ENCODE assay signal across 9 cellular contexts in genomic region chr4:101232074-101232776, GRCh38.
DNase-seq lines count a peak whose midpoint lies in the region; ATAC-seq and TF ChIP-seq lines count a peak whose summit lies in the region.
"Had no signal": no experiment of that assay in that cellular context is flagged by ENCODE, and none has a peak within 500 bp of the region (broad histone marks: within the 10 kb centered on the region; RNA-seq: fewer than 3 reads in every experiment).

No MANE protein-coding gene starts in this region.

- no peaks in the 10 kb centered on the region for H3K36me3 Mint-ChIP-seq in mesothelial cell of epicardium
- H3K36me3 Mint-ChIP-seq: brain had no signal

- H3K4me3 Mint-ChIP-seq in mesothelial cell of epicardium, result no peak overlapping the region
- H3K4me3 Mint-ChIP-seq: brain had no signal

- TF ChIP-seq CTCF in astrocyte of the spinal cord (IDR thresholded peaks at IDR 0.05; ENCODE audit: low read depth, low read length), result no peak
- no peak for TF ChIP-seq CTCF in retinal pigment epithelial cell (conservative IDR thresholded peaks at IDR 0.05; ENCODE audit: low read depth, low read length)
- no peak for TF ChIP-seq CTCF in mesothelial cell of epicardium (IDR thresholded peaks at IDR 0.05; ENCODE audit: unreplicated experiment)

- DNase-seq in astrocyte of the spinal cord (ENCODE audit: low read depth, low spot score) (peak; percentile 77), retinal pigment epithelial cell (ENCODE audit: low read depth) (peak; percentile 72), ureter (ENCODE audit: low spot score) (no peak), mesothelial cell of epicardium (ENCODE audit: low spot score in 2 of 2, unreplicated experiment in 2 of 2) (no peak), germinal center (ENCODE audit: low spot score) (no peak)

- no peaks in the 10 kb centered on the region for H3K27me3 Mint-ChIP-seq in mesothelial cell of epicardium (ENCODE audit: low read depth)
- H3K27me3 Mint-ChIP-seq: brain had no signal

- H3K9me3 Mint-ChIP-seq in mesothelial cell of epicardium, result no peaks in the 10 kb centered on the region

- peaks cover 4% of the 10 kb centered on the region for H3K4me1 Mint-ChIP-seq in mesothelial cell of epicardium

- no peak overlapping the region for H3K4me3 ChIP-seq in astrocyte of the spinal cord (ENCODE audit: low read depth, low read length)
- H3K4me3 ChIP-seq in retinal pigment epithelial cell (ENCODE audit: low read length), result no peak overlapping the region

- in situ Hi-C loops in astrocyte of the spinal cord (cut with HindIII; ENCODE audit: low sequenced_read_pairs), result no loop called here

- ATAC-seq in GM18907 (IDR thresholded peaks at IDR 0.05; ENCODE audit: unreplicated experiment) (peak; percentile 67), HG03442 (IDR thresholded peaks at IDR 0.05; ENCODE audit: unreplicated experiment) (peak; percentile 63), GM18873 (IDR thresholded peaks at IDR 0.05; ENCODE audit: low FRiP score, unreplicated experiment) (no peak)

- H3K27ac Mint-ChIP-seq in mesothelial cell of epicardium, result no peak overlapping the region

Comparison
In these comparisons a context has a peak if more than half of its experiments do, and no peak if none do; other contexts are left out.
1. DNase-seq: peak in astrocyte of the spinal cord (single experiment) and retinal pigment epithelial cell (single experiment); none in ureter (single experiment), mesothelial cell of epicardium (0 of 2) and germinal center (single experiment).